Comparison of ENCODE assay signal across 10 cellular contexts in the genomic region with DNA sequence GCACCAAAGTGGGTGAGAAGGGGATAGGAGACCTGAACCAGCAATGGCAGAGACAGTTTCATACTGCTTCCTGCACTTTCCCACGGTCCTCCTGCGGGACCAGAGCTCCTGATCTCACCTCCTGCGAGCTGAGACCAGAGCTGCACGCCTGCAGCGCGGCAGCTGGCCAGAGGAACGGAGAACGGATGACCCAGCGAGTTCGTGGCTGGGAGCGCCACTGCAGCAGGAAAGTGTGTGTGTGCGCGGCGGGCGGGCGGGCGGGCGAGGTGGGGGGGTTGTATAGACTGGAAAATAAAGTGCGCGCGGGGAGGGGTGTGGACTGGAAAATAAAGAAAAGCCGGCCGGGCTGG. TPM values are rescaled to one million over a fixed set of nuclear protein-coding genes. Genes with fewer than 3 reads are reported as not detected.
DNase-seq lines count a peak whose midpoint lies in the region; ATAC-seq and TF ChIP-seq lines count a peak whose summit lies in the region.
"Had no signal": no experiment of that assay in that cellular context is flagged by ENCODE, and none has a peak within 500 bp of the region (broad histone marks: within the 10 kb centered on the region; RNA-seq: fewer than 3 reads in every experiment).

No MANE protein-coding gene starts in this region.

- H3K4me1 Mint-ChIP-seq in stimulated activated effector memory CD8-positive, alpha-beta T cell treated with anti-CD3 and anti-CD28 coated beads, Interleukin-12 subunit alpha, Interleukin-12 subunit beta, amount 100 ng/mL, for 72 hours, result no peaks in the 10 kb centered on the region

- no peak for TF ChIP-seq CTCF in ascending aorta (IDR thresholded peaks at IDR 0.05)

- no peaks in the 10 kb centered on the region for H3K36me3 Mint-ChIP-seq in stimulated activated effector memory CD8-positive, alpha-beta T cell treated with anti-CD3 and anti-CD28 coated beads, Interleukin-12 subunit alpha, Interleukin-12 subunit beta, amount 100 ng/mL, for 72 hours

- peak overlapping the region; percentile 44 to 63 for H3K4me3 ChIP-seq in ascending aorta
- H3K4me3 ChIP-seq in iPS-18c (ENCODE audit: insufficient read depth, low read depth, low read length), result peak overlapping the region; percentile 36
- H3K4me3 ChIP-seq in Karpas-422 (ENCODE audit: low read length), result no peak overlapping the region

- H3K79me2 ChIP-seq in Karpas-422 (ENCODE audit: low read length), result no peaks in the 10 kb centered on the region

- no peaks in the 10 kb centered on the region for H3K9me3 Mint-ChIP-seq in stimulated activated effector memory CD8-positive, alpha-beta T cell treated with anti-CD3 and anti-CD28 coated beads, Interleukin-12 subunit alpha, Interleukin-12 subunit beta, amount 100 ng/mL, for 72 hours

- no peaks in the 10 kb centered on the region for H4K20me1 ChIP-seq in Karpas-422 (ENCODE audit: insufficient read depth, low read depth, low read length)

- H3K27ac ChIP-seq in ascending aorta, result no peak overlapping the region
- no peak overlapping the region for H3K27ac ChIP-seq in Karpas-422 (ENCODE audit: low read length)
- H3K27ac ChIP-seq: epithelial cell of prostate had no signal

- H3K9ac ChIP-seq in Karpas-422 (ENCODE audit: low read length), result no peak overlapping the region

- H3K36me3 ChIP-seq in ascending aorta (no peaks in the 10 kb centered on the region), Karpas-422 (ENCODE audit: insufficient read depth, low read length) (no peaks in the 10 kb centered on the region)

- no peaks in the 10 kb centered on the region for H3K4me1 ChIP-seq in ascending aorta
- H3K4me1 ChIP-seq in Karpas-422 (ENCODE audit: low read length), result no peaks in the 10 kb centered on the region

- H3K9me3 ChIP-seq in ascending aorta (no peaks in the 10 kb centered on the region), iPS-18c (ENCODE audit: control insufficient read depth, insufficient read depth, low read length) (peaks cover 12% of the 10 kb centered on the region), Karpas-422 (ENCODE audit: low read length) (no peaks in the 10 kb centered on the region; the same call in 1 of the 2 replicates)

- peak; percentile 5 for DNase-seq in NCI-H1105 treated with DMSO at 0.1 percent for 48 hours (lab: John Stamatoyannopoulos, UW)
- no peak for DNase-seq in NCI-H1105 (lab: John Stamatoyannopoulos, UW)
- DNase-seq in ascending aorta (ENCODE audit: low spot score in 2 of 2), result no peak
- no peak for DNase-seq in stimulated activated effector memory CD8-positive, alpha-beta T cell treated with anti-CD3 and anti-CD28 coated beads, Interleukin-12 subunit alpha, Interleukin-12 subunit beta, amount 100 ng/mL, for 72 hours (ENCODE audit: low spot score in 2 of 2)
- DNase-seq in HCEC 1CT, result no peak
- DNase-seq in CD1c-positive myeloid dendritic cell (ENCODE audit: extremely low spot score), result no peak
- DNase-seq in Karpas-422, result no peak
- DNase-seq: 8988T had no signal

- ATAC-seq in stimulated activated effector memory CD8-positive, alpha-beta T cell treated with anti-CD3 and anti-CD28 coated beads, Interleukin-12 subunit alpha, Interleukin-12 subunit beta, amount 100 ng/mL, for 72 hours, result no peak

- intact Hi-C loops in ascending aorta (cut with DNase I), result no loop called here

- H2AFZ ChIP-seq in Karpas-422 (ENCODE audit: low read length), result no peak overlapping the region

- no peaks in the 10 kb centered on the region for H3K9me2 ChIP-seq in Karpas-422 (replicated peaks; ENCODE audit: insufficient read depth, low read length)

- H3K27me3 ChIP-seq in ascending aorta (no peaks in the 10 kb centered on the region), Karpas-422 (ENCODE audit: low read length) (no peaks in the 10 kb centered on the region)

- no peak overlapping the region for H3K4me2 ChIP-seq in Karpas-422 (ENCODE audit: low read depth, low read length, poor library complexity, severe bottlenecking)

- no peak overlapping the region for H3K27ac Mint-ChIP-seq in stimulated activated effector memory CD8-positive, alpha-beta T cell treated with anti-CD3 and anti-CD28 coated beads, Interleukin-12 subunit alpha, Interleukin-12 subunit beta, amount 100 ng/mL, for 72 hours

- H3K4me3 Mint-ChIP-seq in stimulated activated effector memory CD8-positive, alpha-beta T cell treated with anti-CD3 and anti-CD28 coated beads, Interleukin-12 subunit alpha, Interleukin-12 subunit beta, amount 100 ng/mL, for 72 hours, result peak overlapping the region; percentile 14

RNA-seq across cellular contexts. Expression of a gene that starts 16.5 kb away (rescaled TPM):
- total RNA-seq in ascending aorta, result not detected
- total RNA-seq in Karpas-422 (2014; rRNA removed; shearing (Covaris generic); ENCODE audit: low replicate concordance), result 0.07 and 0.58 TPM in 2 replicates
